8 cellular contexts compared by ENCODE assay signal in the genomic region with DNA sequence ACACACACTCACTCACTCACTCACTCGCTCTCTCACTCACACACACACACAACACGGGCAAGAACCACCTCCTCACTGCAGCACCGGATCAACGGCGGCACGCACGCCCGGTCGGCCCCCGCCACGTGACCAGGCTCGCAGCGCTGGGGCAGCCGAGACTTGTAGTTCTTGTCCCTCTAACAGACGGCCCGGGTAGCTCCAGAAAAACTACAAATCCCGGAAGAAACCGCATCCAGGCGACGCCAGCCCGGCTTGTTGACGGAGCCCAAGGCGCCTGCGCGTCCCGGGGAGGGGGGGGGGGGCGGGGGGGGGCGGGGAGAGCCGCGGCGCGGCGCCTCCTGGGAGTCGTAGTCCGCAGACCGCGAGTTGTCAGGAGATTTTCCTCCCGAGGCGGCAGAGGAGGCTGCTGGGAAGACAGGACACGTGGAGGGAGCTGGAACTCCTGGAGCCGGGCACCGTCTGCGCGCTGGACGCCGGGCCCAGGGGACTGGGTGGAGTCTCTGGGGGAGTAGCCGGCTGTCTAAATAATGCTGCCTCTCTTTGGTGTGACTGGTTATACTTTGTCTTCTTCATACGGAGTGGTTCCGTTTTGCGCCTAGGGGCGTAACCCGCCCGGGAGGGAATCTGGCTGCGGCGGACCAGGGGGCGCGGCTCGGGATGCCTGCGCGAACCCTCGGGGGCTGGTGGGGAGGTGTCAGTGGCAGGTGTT. TPM values are rescaled to one million over a fixed set of nuclear protein-coding genes. Genes with fewer than 3 reads are reported as not detected.
A peak's percentile ranks its signal among the peaks of the same experiment; 100 is the strongest.
DNase-seq lines count a peak whose midpoint lies in the region; ATAC-seq and FAIRE-seq lines count a peak whose summit lies in the region.

A gene with protein sequence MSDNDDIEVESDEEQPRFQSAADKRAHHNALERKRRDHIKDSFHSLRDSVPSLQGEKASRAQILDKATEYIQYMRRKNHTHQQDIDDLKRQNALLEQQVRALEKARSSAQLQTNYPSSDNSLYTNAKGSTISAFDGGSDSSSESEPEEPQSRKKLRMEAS (minus strand): TSS at position 77 of the 709 bp plus-strand sequence. CDS start 178 bp downstream, outside the sequence.

- no peak within 1 kb of the TSS for H2BK12ac ChIP-seq in mesenchymal stem cell (ENCODE audit: low read length in 2 of 2)

- DNase-seq in COLO668 (lab: John Stamatoyannopoulos, UW; ENCODE audit: unreplicated experiment): peak; percentile 98
- DNase-seq in HTR-8/SVneo (ENCODE audit: insufficient read length, low spot score): peak; percentile 100
- DNase-seq in NOMO-1 treated with dmso at 0.1 percent for 144 hours (lab: John Stamatoyannopoulos, UW; ENCODE audit: unreplicated experiment): peak; percentile 97
- peak; percentile 99 for DNase-seq in activated CD8-positive, alpha-beta memory T cell treated with anti-CD3 and anti-CD28 coated beads, Interleukin-2, amount 10 ng/mL, durations not matched to agents 7 days and 5 days
- DNase-seq in mesenchymal stem cell: peak; percentile 99
- DNase-seq in stimulated activated CD8-positive, alpha-beta memory T cell treated with anti-CD3 and anti-CD28 coated beads, Interleukin-12 subunit alpha, Interleukin-12 subunit beta, amount 100 ng/mL, for 4 hours (ENCODE audit: low read depth): peak; percentile 97

- peak within 1 kb of the TSS; percentile 91 for H3K4me3 Mint-ChIP-seq in activated CD8-positive, alpha-beta memory T cell treated with anti-CD3 and anti-CD28 coated beads, Interleukin-2, amount 10 ng/mL, durations not matched to agents 7 days and 5 days

- peak within 1 kb of the TSS; percentile 86 for H3K9ac ChIP-seq in endocrine pancreas (ENCODE audit: control insufficient read depth, insufficient read depth, low read length)
- peak within 1 kb of the TSS; percentile 93 for H3K9ac ChIP-seq in mesenchymal stem cell (ENCODE audit: low read length)

- peaks cover 23% of the 10 kb centered on the region for H3K36me3 Mint-ChIP-seq in activated CD8-positive, alpha-beta memory T cell treated with anti-CD3 and anti-CD28 coated beads, Interleukin-2, amount 10 ng/mL, durations not matched to agents 7 days and 5 days

- H3K18ac ChIP-seq in mesenchymal stem cell (ENCODE audit: low read depth in 1 of 2, low read length in 2 of 2): peak within 1 kb of the TSS; percentile 64 to 87

- peak within 1 kb of the TSS in 1 of 2 experiments; percentile 82 for H3K4ac ChIP-seq in mesenchymal stem cell (ENCODE audit: low read depth in 1 of 2, low read length in 2 of 2)

- H3K36me3 ChIP-seq in endocrine pancreas (ENCODE audit: control insufficient read depth, insufficient read depth, low read length): no peaks in the 10 kb centered on the region
- H3K36me3 ChIP-seq in mesenchymal stem cell (ENCODE audit: control insufficient read depth in 1 of 2, insufficient read depth in 2 of 2, low read depth in 1 of 2, low read length in 2 of 2): peaks cover 0 to 14% of the 10 kb centered on the region in 2 experiments

- ATAC-seq in GM21360 (IDR thresholded peaks at IDR 0.05; ENCODE audit: unreplicated experiment): peak; percentile 81
- ATAC-seq in activated CD8-positive, alpha-beta memory T cell treated with anti-CD3 and anti-CD28 coated beads, Interleukin-2, amount 10 ng/mL, durations not matched to agents 7 days and 5 days: peak; percentile 91

- H3K4me2 ChIP-seq in mesenchymal stem cell (ENCODE audit: low read length, poor library complexity, severe bottlenecking): peak within 1 kb of the TSS; percentile 90

- H4K8ac ChIP-seq in mesenchymal stem cell (ENCODE audit: low read length): peak within 1 kb of the TSS; percentile 40

- peak within 1 kb of the TSS; percentile 64 for H2BK120ac ChIP-seq in mesenchymal stem cell (ENCODE audit: low read depth, low read length)

- H3K27me3 ChIP-seq in endocrine pancreas (ENCODE audit: control insufficient read depth, insufficient read depth, low read length) (no peaks in the 10 kb centered on the region), mesenchymal stem cell (ENCODE audit: control insufficient read depth in 1 of 2, insufficient read depth in 1 of 2, low read length in 2 of 2) (no peaks in the 10 kb centered on the region)

- peak within 1 kb of the TSS; percentile 14 for H2BK5ac ChIP-seq in mesenchymal stem cell (ENCODE audit: low read depth, low read length, poor library complexity, severe bottlenecking)

- H3K9me3 ChIP-seq in endocrine pancreas (ENCODE audit: control insufficient read depth, low read length) (no peaks in the 10 kb centered on the region), mesenchymal stem cell (ENCODE audit: control insufficient read depth, low read length) (no peaks in the 10 kb centered on the region)

- peak within 1 kb of the TSS in 1 of 2 experiments; percentile 53 for H3K14ac ChIP-seq in mesenchymal stem cell (ENCODE audit: low read length in 2 of 2)

- CTCF ChIA-PET in activated CD8-positive, alpha-beta memory T cell treated with anti-CD3 and anti-CD28 coated beads, Interleukin-2, amount 10 ng/mL, durations not matched to agents 7 days and 5 days (lab: Charles Lee): interaction anchor here (0.7 to 1.2 kb wide), 3 partner anchors 26 to 108 kb away, joined by 3 read pairs; no protein-coding TSS in a partner anchor

- peak within 1 kb of the TSS; percentile 64 for H3K27ac ChIP-seq in mesenchymal stem cell (ENCODE audit: low read length, poor library complexity, severe bottlenecking)

- under 1% methylated on average over 42 of the region's 61 CpGs for WGBS in mesenchymal stem cell

- peak within 1 kb of the TSS; percentile 80 for H3K4me3 ChIP-seq in endocrine pancreas (ENCODE audit: control insufficient read depth, insufficient read depth, low read length)
- H3K4me3 ChIP-seq in mesenchymal stem cell (ENCODE audit: insufficient read depth in 1 of 2, low read depth in 1 of 2, low read length in 2 of 2): peak within 1 kb of the TSS; percentile 87 to 90

- H2AK5ac ChIP-seq in mesenchymal stem cell (ENCODE audit: low read length, severe bottlenecking): no peak within 1 kb of the TSS

- H2BK15ac ChIP-seq in mesenchymal stem cell (ENCODE audit: low read depth, poor library complexity, severe bottlenecking): peak within 1 kb of the TSS; percentile 44

- H3K79me1 ChIP-seq in mesenchymal stem cell (replicated peaks; ENCODE audit: low read length, poor library complexity, severe bottlenecking): peaks cover 4% of the 10 kb centered on the region

- H3K4me1 ChIP-seq in endocrine pancreas (ENCODE audit: control insufficient read depth, insufficient read depth, low read length) (peaks cover 15% of the 10 kb centered on the region), mesenchymal stem cell (ENCODE audit: control insufficient read depth, insufficient read depth, low read depth, low read length) (peaks cover 2% of the 10 kb centered on the region)

- peak; percentile 100 for FAIRE-seq in HTR-8/SVneo (lab: Jason Lieb, UNC)

- peak within 1 kb of the TSS; percentile 33 for H2AFZ ChIP-seq in mesenchymal stem cell (ENCODE audit: low read depth, low read length)

- peaks cover 47% of the 10 kb centered on the region for H3K4me1 Mint-ChIP-seq in activated CD8-positive, alpha-beta memory T cell treated with anti-CD3 and anti-CD28 coated beads, Interleukin-2, amount 10 ng/mL, durations not matched to agents 7 days and 5 days

- peaks cover 5% of the 10 kb centered on the region for H3K27me3 Mint-ChIP-seq in activated CD8-positive, alpha-beta memory T cell treated with anti-CD3 and anti-CD28 coated beads, Interleukin-2, amount 10 ng/mL, durations not matched to agents 7 days and 5 days

- H3K23ac ChIP-seq in mesenchymal stem cell (ENCODE audit: low read length in 2 of 2): peak within 1 kb of the TSS in 1 of 2 experiments; percentile 89

- no peaks in the 10 kb centered on the region for H3K9me3 Mint-ChIP-seq in activated CD8-positive, alpha-beta memory T cell treated with anti-CD3 and anti-CD28 coated beads, Interleukin-2, amount 10 ng/mL, durations not matched to agents 7 days and 5 days (ENCODE audit: low read depth)

- H3K27ac Mint-ChIP-seq in activated CD8-positive, alpha-beta memory T cell treated with anti-CD3 and anti-CD28 coated beads, Interleukin-2, amount 10 ng/mL, durations not matched to agents 7 days and 5 days: peak within 1 kb of the TSS; percentile 92

- H4K91ac ChIP-seq in mesenchymal stem cell (ENCODE audit: low read length): no peak within 1 kb of the TSS

RNA-seq across cellular contexts. Expression of the gene that starts here (rescaled TPM):
- 100 to 1,000 TPM; 130 to 134 TPM for total RNA-seq in activated CD8-positive, alpha-beta memory T cell treated with anti-CD3 and anti-CD28 coated beads, Interleukin-2, amount 10 ng/mL, durations not matched to agents 7 days and 5 days
- polyA plus RNA-seq in mesenchymal stem cell (2013, experiment 1 of 2): 85.2 TPM
- 85.6 TPM for polyA plus RNA-seq in mesenchymal stem cell (2013, experiment 2 of 2)

Comparison
In these comparisons a context has a peak if more than half of its experiments do, and no peak if none do; other contexts are left out.
1. Peak in every context shown above with its lines: DNase-seq, ATAC-seq, H3K4me3 ChIP-seq and H3K27ac ChIP-seq.